1 cellular context compared by ENCODE assay signal in genomic region chr19:17346109-17346671, GRCh38.
TF ChIP-seq lines count a peak whose summit lies in the region.

No MANE protein-coding gene starts in this region.

TF ChIP-seq in HEK293, 187 proteins besides CTCF, POLR2A, EP300 and RAD21 (continued from another document and continues in another):
- TF ChIP-seq PRDM10 (tag by site-specific recombination; IDR thresholded peaks at IDR 0.05): 0 out of 2 replicates have a peak, but pooled peaks have one; percentile 38
- TF ChIP-seq SP2 (tag by site-specific recombination; IDR thresholded peaks at IDR 0.05): no peak
- peak; percentile 82 for TF ChIP-seq ZBTB17 (tag by site-specific recombination; IDR thresholded peaks at IDR 0.05)
- TF ChIP-seq ZNF76 (tag by site-specific recombination; IDR thresholded peaks at IDR 0.05; ENCODE audit: borderline replicate concordance, low read depth): no peak
- TF ChIP-seq ZNF785 (tag by site-specific recombination; IDR thresholded peaks at IDR 0.05): no peak
- no peak for TF ChIP-seq ZNF777 (tag by site-specific recombination; IDR thresholded peaks at IDR 0.05; ENCODE audit: borderline replicate concordance)
- TF ChIP-seq ZNF19 (tag by site-specific recombination; IDR thresholded peaks at IDR 0.05; ENCODE audit: low read depth): no peak
- TF ChIP-seq ZBTB7A (tag by site-specific recombination; IDR thresholded peaks at IDR 0.05; ENCODE audit: low read depth): no peak
- peak; percentile 59 for TF ChIP-seq KLF8 (tag by site-specific recombination; IDR thresholded peaks at IDR 0.05)
- no peak for TF ChIP-seq RBAK (tag by site-specific recombination; IDR thresholded peaks at IDR 0.05)
- TF ChIP-seq ZNF791 (tag by site-specific recombination; IDR thresholded peaks at IDR 0.05): no peak
- no peak for TF ChIP-seq SP7 (tag by site-specific recombination; IDR thresholded peaks at IDR 0.05)
- TF ChIP-seq MEIS1 (CRISPR knock-in tag; IDR thresholded peaks at IDR 0.05; ENCODE audit: borderline replicate concordance): no peak
- no peak for TF ChIP-seq ZNF596 (tag by site-specific recombination; IDR thresholded peaks at IDR 0.05)
- no peak for TF ChIP-seq REPIN1 (tag by site-specific recombination; IDR thresholded peaks at IDR 0.05; ENCODE audit: low read depth)
- no peak for TF ChIP-seq IKZF3 (tag by site-specific recombination; IDR thresholded peaks at IDR 0.05)
- no peak for TF ChIP-seq ZBTB8A (tag by site-specific recombination; IDR thresholded peaks at IDR 0.05)
- no peak for TF ChIP-seq PRDM1 (tag by site-specific recombination; IDR thresholded peaks at IDR 0.05)
- 0 out of 2 replicates have a peak, but pooled peaks have one; percentile 24 for TF ChIP-seq ZNF692 (tag by site-specific recombination; IDR thresholded peaks at IDR 0.05)
- no peak for TF ChIP-seq ZNF280C (tag by site-specific recombination; IDR thresholded peaks at IDR 0.05)
- TF ChIP-seq ZNF843 (tag by site-specific recombination; IDR thresholded peaks at IDR 0.05): no peak
- TF ChIP-seq ZNF302 (tag by site-specific recombination; IDR thresholded peaks at IDR 0.05; ENCODE audit: low read depth): no peak
- no peak for TF ChIP-seq ZNF404 (tag by site-specific recombination; IDR thresholded peaks at IDR 0.05)
- TF ChIP-seq ZFHX2 (tag by site-specific recombination; conservative IDR thresholded peaks at IDR 0.05): no peak
- no peak for TF ChIP-seq ZNF580 (tag by site-specific recombination; IDR thresholded peaks at IDR 0.05)
- TF ChIP-seq ZNF423 (tag by site-specific recombination; IDR thresholded peaks at IDR 0.05): no peak
- TF ChIP-seq ZNF449 (tag by site-specific recombination; IDR thresholded peaks at IDR 0.05): no peak
- TF ChIP-seq ZNF324 (tag by site-specific recombination; IDR thresholded peaks at IDR 0.05): no peak
- 0 out of 2 replicates have a peak, but pooled peaks have one; percentile 19 for TF ChIP-seq ZNF639 (tag by site-specific recombination; IDR thresholded peaks at IDR 0.05)
- TF ChIP-seq ZNF133 (tag by site-specific recombination; IDR thresholded peaks at IDR 0.05): no peak
- TF ChIP-seq FEZF1 (tag by site-specific recombination; IDR thresholded peaks at IDR 0.05): no peak
- TF ChIP-seq ZNF266 (tag by site-specific recombination; IDR thresholded peaks at IDR 0.05; ENCODE audit: low read depth): no peak
- TF ChIP-seq INSM2 (tag by site-specific recombination; IDR thresholded peaks at IDR 0.05): no peak
- no peak for TF ChIP-seq ZNF132 (tag by site-specific recombination; IDR thresholded peaks at IDR 0.05; ENCODE audit: borderline replicate concordance)
- TF ChIP-seq ZNF585B (tag by site-specific recombination; IDR thresholded peaks at IDR 0.05): no peak
- TF ChIP-seq GFI1B (tag by site-specific recombination; IDR thresholded peaks at IDR 0.05): no peak
- TF ChIP-seq ZNF16 (tag by site-specific recombination; IDR thresholded peaks at IDR 0.05; ENCODE audit: low read depth): no peak
- no peak for TF ChIP-seq ZNF292 (tag by site-specific recombination; IDR thresholded peaks at IDR 0.05; ENCODE audit: borderline replicate concordance, low read depth)
- no peak for TF ChIP-seq SCRT2 (tag by site-specific recombination; IDR thresholded peaks at IDR 0.05)
- TF ChIP-seq ZBTB21 (tag by site-specific recombination; IDR thresholded peaks at IDR 0.05): no peak
- 0 out of 2 replicates have a peak, but pooled peaks have one; percentile 61 for TF ChIP-seq KLF17 (tag by site-specific recombination; IDR thresholded peaks at IDR 0.05)
- TF ChIP-seq KLF16 (tag by site-specific recombination; IDR thresholded peaks at IDR 0.05): 0 out of 2 replicates have a peak, but pooled peaks have one; percentile 44
- no peak for TF ChIP-seq ZNF670 (tag by site-specific recombination; IDR thresholded peaks at IDR 0.05; ENCODE audit: low read depth)
- TF ChIP-seq ZEB2 (tag by site-specific recombination; IDR thresholded peaks at IDR 0.05): peak; percentile 82
- TF ChIP-seq ZNF350 (tag by site-specific recombination; IDR thresholded peaks at IDR 0.05): no peak
- TF ChIP-seq ZNF140 (tag by site-specific recombination; IDR thresholded peaks at IDR 0.05): no peak
- TF ChIP-seq BCL6B (tag by site-specific recombination; IDR thresholded peaks at IDR 0.05): no peak
- no peak for TF ChIP-seq OSR2 (tag by site-specific recombination; IDR thresholded peaks at IDR 0.05)
- no peak for TF ChIP-seq SETDB1 (IDR thresholded peaks at IDR 0.05; ENCODE audit: insufficient read length, low read length)
- TF ChIP-seq ZNF707 (tag by site-specific recombination; IDR thresholded peaks at IDR 0.05): no peak
- no peak for TF ChIP-seq KLF10 (tag by site-specific recombination; IDR thresholded peaks at IDR 0.05)
- TF ChIP-seq ZNF654 (tag by site-specific recombination; IDR thresholded peaks at IDR 0.05; ENCODE audit: low read depth): peak; percentile 79
- TF ChIP-seq OVOL3 (tag by site-specific recombination; IDR thresholded peaks at IDR 0.05): no peak
- no peak for TF ChIP-seq ZNF211 (tag by site-specific recombination; IDR thresholded peaks at IDR 0.05; ENCODE audit: low read depth)
- TF ChIP-seq ZNF398 (tag by site-specific recombination; IDR thresholded peaks at IDR 0.05): no peak
- no peak for TF ChIP-seq ZNF837 (tag by site-specific recombination; IDR thresholded peaks at IDR 0.05)
